ENCODE assay signal across 8 cellular contexts in genomic region chr12:113098428-113099028, GRCh38. TPM values are rescaled to one million over a fixed set of nuclear protein-coding genes. Genes with fewer than 3 reads are reported as not detected.
DNase-seq lines count a peak whose midpoint lies in the region; ATAC-seq, FAIRE-seq and TF ChIP-seq lines count a peak whose summit lies in the region.

No MANE protein-coding gene starts in this region.

- H4K20me1 ChIP-seq in SK-N-SH (ENCODE audit: insufficient read depth), result no peaks in the 10 kb centered on the region

- no peak overlapping the region for H3K4me3 Mint-ChIP-seq in activated naive CD8-positive, alpha-beta T cell treated with anti-CD3 and anti-CD28 coated beads, Interleukin-2, amount 50 U/mL, for 24 hours

- peak overlapping the region; percentile 72 for H3K27ac ChIP-seq in 22Rv1
- peak overlapping the region in 1 of 2 experiments; percentile 71; a peak in 2 of 4 replicates for H3K27ac ChIP-seq in SK-N-SH (ENCODE audit: low read depth in 2 of 2, low read length in 1 of 2)
- no peak overlapping the region for H3K27ac ChIP-seq in heart right ventricle

- POLR2A ChIA-PET in SK-N-SH (lab: Yijun Ruan, JAX), result interaction anchor here (1.0 kb wide), 1 partner anchor 76 kb away, joined by 4 read pairs; no protein-coding TSS in a partner anchor

- no peaks in the 10 kb centered on the region for H3K27me3 Mint-ChIP-seq in activated naive CD8-positive, alpha-beta T cell treated with anti-CD3 and anti-CD28 coated beads, Interleukin-2, amount 50 U/mL, for 24 hours

- H3K9me3 Mint-ChIP-seq in activated naive CD8-positive, alpha-beta T cell treated with anti-CD3 and anti-CD28 coated beads, Interleukin-2, amount 50 U/mL, for 24 hours, result no peaks in the 10 kb centered on the region

- 60% methylated on average over 9 of the region's 15 CpGs for WGBS in SK-N-SH (ENCODE audit: low lambda C conversion rate)
- 31 to 32% methylated on average over 15 of the region's 15 CpGs for WGBS in heart right ventricle, 2 donors

- TF ChIP-seq POLR2A in GM12891 (IDR thresholded peaks at IDR 0.05; ENCODE audit: low read depth, low read length), result no peak

- peak; percentile 88 for FAIRE-seq in GM12891 (lab: Jason Lieb, UNC)

- H3K9me3 ChIP-seq in MG63, result no peaks in the 10 kb centered on the region
- no peaks in the 10 kb centered on the region for H3K9me3 ChIP-seq in SK-N-SH
- H3K9me3 ChIP-seq in heart right ventricle, result no peaks in the 10 kb centered on the region

- TF ChIP-seq CTCF in 22Rv1 (IDR thresholded peaks at IDR 0.05), result peak; percentile 98
- TF ChIP-seq CTCF in SK-N-SH (IDR thresholded peaks at IDR 0.05), result peak; percentile 77
- TF ChIP-seq CTCF in heart right ventricle (IDR thresholded peaks at IDR 0.05), result peak; percentile 66 to 83 (median 76)

- H3K36me3 ChIP-seq in MG63 (no peaks in the 10 kb centered on the region), SK-N-SH (replicated peaks in 1 of 2; ENCODE audit: control insufficient read depth in 1 of 2, insufficient read depth in 2 of 2, low read length in 1 of 2) (no peaks in the 10 kb centered on the region), heart right ventricle (no peaks in the 10 kb centered on the region)

- no peak overlapping the region for H3K9ac ChIP-seq in SK-N-SH

- ATAC-seq in activated naive CD8-positive, alpha-beta T cell treated with anti-CD3 and anti-CD28 coated beads, Interleukin-2, amount 50 U/mL, for 24 hours, result peak; percentile 83
- ATAC-seq in heart right ventricle, result peak; percentile 57 to 88 (median 76)
- ATAC-seq in GM18909 (IDR thresholded peaks at IDR 0.05; ENCODE audit: poor library complexity, unreplicated experiment), result no peak

- H3K27me3 ChIP-seq in MG63 (no peaks in the 10 kb centered on the region), SK-N-SH (ENCODE audit: insufficient read depth) (no peaks in the 10 kb centered on the region), heart right ventricle (peaks cover 1 to 52% (median 24%) of the 10 kb centered on the region in 7 donors)

- TF ChIP-seq EP300 in SK-N-SH (IDR thresholded peaks at IDR 0.05; ENCODE audit: borderline replicate concordance in 1 of 2, low read depth in 1 of 2, low read length in 1 of 2), result no peak

- peaks cover 5% of the 10 kb centered on the region for H3K4me1 Mint-ChIP-seq in activated naive CD8-positive, alpha-beta T cell treated with anti-CD3 and anti-CD28 coated beads, Interleukin-2, amount 50 U/mL, for 24 hours

- peak; percentile 73 for DNase-seq in GM12891 (ENCODE audit: insufficient read length, low spot score)
- DNase-seq in MG63, result peak; percentile 82
- peak; percentile 92 for DNase-seq in SK-N-SH
- DNase-seq in activated naive CD8-positive, alpha-beta T cell treated with anti-CD3 and anti-CD28 coated beads, Interleukin-2, amount 50 U/mL, for 24 hours, result peak; percentile 82
- DNase-seq in heart right ventricle, result peak; percentile 74 to 79
- peak; percentile 73 for DNase-seq in putamen (ENCODE audit: low spot score)

- H3K9me2 ChIP-seq in SK-N-SH, result no peaks in the 10 kb centered on the region

- intact Hi-C loops in heart right ventricle (cut with DNase I), result loop anchor here in 7 of 10 donors (1.0 to 5.0 kb wide), 3 partner anchors 50 to 51 kb away; no protein-coding TSS in a partner anchor

- no peak overlapping the region for H3K4me2 ChIP-seq in SK-N-SH

- H3K4me1 ChIP-seq in SK-N-SH (ENCODE audit: control insufficient read depth in 1 of 2, insufficient read depth in 2 of 2, low read depth in 1 of 2, low read length in 1 of 2) (peaks cover 0 to 14% of the 10 kb centered on the region in 2 experiments; a peak in 1 of 4 replicates), heart right ventricle (peaks cover 0 to 12% (median 9%) of the 10 kb centered on the region in 9 donors)

- no peaks in the 10 kb centered on the region for H3K79me2 ChIP-seq in SK-N-SH (ENCODE audit: insufficient read depth)

- no peak overlapping the region for H2AFZ ChIP-seq in SK-N-SH (ENCODE audit: low read depth)

- CTCF ChIA-PET in SK-N-SH (lab: Yijun Ruan, JAX), result interaction anchor here (0.6 to 5.3 kb wide), 37 partner anchors 9 to 640 kb away, joined by 3 to 38 read pairs (median 6); partner anchors contain the start of gene RASAL1

- no peaks in the 10 kb centered on the region for H3K36me3 Mint-ChIP-seq in activated naive CD8-positive, alpha-beta T cell treated with anti-CD3 and anti-CD28 coated beads, Interleukin-2, amount 50 U/mL, for 24 hours (ENCODE audit: low read depth)

- no peaks in the 10 kb centered on the region for H3F3A ChIP-seq in SK-N-SH (replicated peaks; ENCODE audit: insufficient read depth)

- peak; percentile 80 for TF ChIP-seq RAD21 in SK-N-SH (IDR thresholded peaks at IDR 0.05; ENCODE audit: low read length)

- H3K27ac Mint-ChIP-seq in activated naive CD8-positive, alpha-beta T cell treated with anti-CD3 and anti-CD28 coated beads, Interleukin-2, amount 50 U/mL, for 24 hours, result no peak overlapping the region

- no peak overlapping the region for H3K4me3 ChIP-seq in MG63
- peak overlapping the region in 1 of 2 experiments; percentile 5; a peak in 1 of 4 replicates for H3K4me3 ChIP-seq in SK-N-SH (ENCODE audit: low read depth in 2 of 2, low read length in 1 of 2)
- H3K4me3 ChIP-seq in heart right ventricle, result no peak overlapping the region

TF ChIP-seq in GM12891, 5 proteins besides CTCF, POLR2A, EP300 and RAD21:
- TF ChIP-seq SPI1 (IDR thresholded peaks at IDR 0.05; ENCODE audit: low read depth, low read length) (no peak), PAX5 (IDR thresholded peaks at IDR 0.05; ENCODE audit: insufficient read depth, low read length, severe bottlenecking) (no peak)

TF ChIP-seq in SK-N-SH, 30 proteins besides CTCF, POLR2A, EP300 and RAD21:
- TF ChIP-seq SMC3 (IDR thresholded peaks at IDR 0.05; ENCODE audit: low read depth, low read length) (peak; percentile 62), MAX (IDR thresholded peaks at IDR 0.05; ENCODE audit: low read depth) (peak; percentile 55; the same call in 1 of the 2 replicates), SIN3A (IDR thresholded peaks at IDR 0.05; ENCODE audit: borderline replicate concordance, low read depth, low read length) (no peak), NFIC (IDR thresholded peaks at IDR 0.05; ENCODE audit: borderline replicate concordance) (peak; percentile 35)
- TF ChIP-seq, protein P1, sequence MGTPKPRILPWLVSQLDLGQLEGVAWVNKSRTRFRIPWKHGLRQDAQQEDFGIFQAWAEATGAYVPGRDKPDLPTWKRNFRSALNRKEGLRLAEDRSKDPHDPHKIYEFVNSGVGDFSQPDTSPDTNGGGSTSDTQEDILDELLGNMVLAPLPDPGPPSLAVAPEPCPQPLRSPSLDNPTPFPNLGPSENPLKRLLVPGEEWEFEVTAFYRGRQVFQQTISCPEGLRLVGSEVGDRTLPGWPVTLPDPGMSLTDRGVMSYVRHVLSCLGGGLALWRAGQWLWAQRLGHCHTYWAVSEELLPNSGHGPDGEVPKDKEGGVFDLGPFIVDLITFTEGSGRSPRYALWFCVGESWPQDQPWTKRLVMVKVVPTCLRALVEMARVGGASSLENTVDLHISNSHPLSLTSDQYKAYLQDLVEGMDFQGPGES (IDR thresholded peaks at IDR 0.05; ENCODE audit: low read depth, low read length), result no peak

RNA-seq across cellular contexts. Expression of gene RASAL1, which starts 37.0 kb away (rescaled TPM):
- polyA plus RNA-seq in GM12891 (2012; ENCODE audit: low read depth, missing spikeins), result 0.73 TPM
- not detected in 2 replicates for total RNA-seq in MG63 (2014; rRNA removed; shearing (Covaris generic); ENCODE audit: low replicate concordance)
- polyA plus RNA-seq in SK-N-SH (2012; rRNA removed) (not detected in 2 replicates), heart right ventricle (not detected)
- not detected in 2 replicates for polyA plus RNA-seq in SK-N-SH (2012; cell fraction: cytosol; rRNA removed)
- 0.04 TPM in 1 of 2 replicates, not detected in the other for polyA plus RNA-seq in SK-N-SH (2012; cell fraction: nucleus; rRNA removed)
- total RNA-seq in heart right ventricle, result not detected

RNA-seq across cellular contexts. Expression of gene DTX1, which starts 42.0 kb away (rescaled TPM):
- polyA plus RNA-seq in GM12891 (2012; ENCODE audit: low read depth, missing spikeins), result 25.4 TPM
- not detected in 2 replicates for total RNA-seq in MG63 (2014; rRNA removed; shearing (Covaris generic); ENCODE audit: low replicate concordance)
- polyA plus RNA-seq in SK-N-SH (2012; rRNA removed) (0.72 and 1.0 TPM in 2 replicates), heart right ventricle (1 to 10 TPM; 1.0 to 1.1 TPM)
- 0.40 and 0.96 TPM in 2 replicates for polyA plus RNA-seq in SK-N-SH (2012; cell fraction: cytosol; rRNA removed)
- polyA plus RNA-seq in SK-N-SH (2012; cell fraction: nucleus; rRNA removed), result 2.4 and 2.7 TPM in 2 replicates
- total RNA-seq in heart right ventricle, result 1 to 10 TPM in 9 of 10 donors, under 1 TPM in 1; 0.94 to 6.4 (median 1.8) TPM

RNA-seq across cellular contexts. Expression of gene CFAP73, which starts 51.0 kb away (rescaled TPM):
- 0.54 TPM for polyA plus RNA-seq in GM12891 (2012; ENCODE audit: low read depth, missing spikeins)
- total RNA-seq in MG63 (2014; rRNA removed; shearing (Covaris generic); ENCODE audit: low replicate concordance), result not detected in 2 replicates
- polyA plus RNA-seq in SK-N-SH (2012; rRNA removed) (not detected in 2 replicates), heart right ventricle (under 1 TPM in 1 of 2 donors, not detected in 1; 0.10 TPM)
- not detected in 2 replicates for polyA plus RNA-seq in SK-N-SH (2012; cell fraction: cytosol; rRNA removed)
- 0.05 and 0.14 TPM in 2 replicates for polyA plus RNA-seq in SK-N-SH (2012; cell fraction: nucleus; rRNA removed)
- not detected for total RNA-seq in heart right ventricle
